19 cellular contexts compared by ENCODE assay signal in genomic region chr2:24973812-24974211, GRCh38. TPM values are rescaled to one million over a fixed set of nuclear protein-coding genes. Genes with fewer than 3 reads are reported as not detected.
DNase-seq lines count a peak whose midpoint lies in the region; ATAC-seq and TF ChIP-seq lines count a peak whose summit lies in the region.
"Had no signal": no experiment of that assay in that cellular context is flagged by ENCODE, and none has a peak within 500 bp of the region (broad histone marks: within the 10 kb centered on the region; RNA-seq: fewer than 3 reads in every experiment).

No MANE protein-coding gene starts in this region.

- H3K4me3 Mint-ChIP-seq in activated T-helper 17 cell treated with anti-CD3 and anti-CD28 coated beads, Interleukin-2, amount 50 U/mL, for 72 hours, result peak overlapping the region; percentile 99
- peak overlapping the region in 3 of 10 donors; percentile 12 to 27 (median 16) for H3K4me3 Mint-ChIP-seq in naive thymus-derived CD4-positive, alpha-beta T cell

- H3K4me3 ChIP-seq in right atrium auricular region, result no peak overlapping the region
- no peak overlapping the region for H3K4me3 ChIP-seq in naive thymus-derived CD4-positive, alpha-beta T cell (ENCODE audit: low read length)
- H3K4me3 ChIP-seq: BLaER1 had no signal

- intact Hi-C loops in left cardiac atrium (cut with DNase I), result loop anchor here in 1 of 2 donors (2.0 kb wide), 1 partner anchor 157 kb away; no protein-coding TSS in a partner anchor
- intact Hi-C loops in naive thymus-derived CD4-positive, alpha-beta T cell (cut with micrococcal nuclease), result loop anchor here (2.0 to 10.0 kb wide), 8 partner anchors 243 to 1788 kb away; partner anchors contain the start of genes ADGRF3 (in 2 of the 2), SELENOI (in 2 of the 2), ATAD2B (in 1 of the 2) and DTNB (in 1 of the 2)

- no peaks in the 10 kb centered on the region for H3K27me3 Mint-ChIP-seq in activated T-helper 17 cell treated with anti-CD3 and anti-CD28 coated beads, Interleukin-2, amount 50 U/mL, for 72 hours
- H3K27me3 Mint-ChIP-seq in naive thymus-derived CD4-positive, alpha-beta T cell, result no peaks in the 10 kb centered on the region

- H3K4me1 ChIP-seq in right atrium auricular region, result peaks cover 0 to 10% of the 10 kb centered on the region in 2 donors
- peaks cover 0 to 17% of the 10 kb centered on the region in 2 donors for H3K4me1 ChIP-seq in naive thymus-derived CD4-positive, alpha-beta T cell (ENCODE audit: control insufficient read depth in 2 of 2, insufficient read depth in 2 of 2, low read length in 2 of 2)
- H3K4me1 ChIP-seq: right lobe of liver had no signal

- no peaks in the 10 kb centered on the region for H3K4me1 Mint-ChIP-seq in activated T-helper 17 cell treated with anti-CD3 and anti-CD28 coated beads, Interleukin-2, amount 50 U/mL, for 72 hours
- peaks cover 6 to 44% (median 34%) of the 10 kb centered on the region in 7 donors for H3K4me1 Mint-ChIP-seq in naive thymus-derived CD4-positive, alpha-beta T cell

- POLR2A ChIA-PET in naive thymus-derived CD4-positive, alpha-beta T cell (lab: Charles Lee), result interaction anchor here (0.6 to 1.2 kb wide), 3 partner anchors 9 to 351 kb away, joined by 3 to 4 read pairs (median 3); no protein-coding TSS in a partner anchor
- POLR2A ChIA-PET in GM10248 (lab: Yijun Ruan, JAX), result no interaction called here

- H3K27ac Mint-ChIP-seq in activated T-helper 17 cell treated with anti-CD3 and anti-CD28 coated beads, Interleukin-2, amount 50 U/mL, for 72 hours, result no peak overlapping the region
- H3K27ac Mint-ChIP-seq in naive thymus-derived CD4-positive, alpha-beta T cell, result peak overlapping the region in 8 of 9 donors; percentile 64 to 100 (median 89)
- H3K27ac Mint-ChIP-seq: activated T-helper 2 cell treated with anti-CD3 and anti-CD28 coated beads, Interferon-gamma antibody, Interleukin-2, Interleukin-4, amounts not matched to agents 10 μg/mL and 5 μg/mL and 100 μg/mL, durations not matched to agents 14 hours and 24 hours and 36 hours had no signal

- H3K9me3 ChIP-seq in right atrium auricular region, result no peaks in the 10 kb centered on the region
- H3K9me3 ChIP-seq in naive thymus-derived CD4-positive, alpha-beta T cell (ENCODE audit: control insufficient read depth in 2 of 3, low read length in 3 of 3), result no peaks in the 10 kb centered on the region
- H3K9me3 ChIP-seq: BLaER1, right lobe of liver had no signal

- H3K36me3 ChIP-seq in right atrium auricular region, result no peaks in the 10 kb centered on the region
- H3K36me3 ChIP-seq in naive thymus-derived CD4-positive, alpha-beta T cell (ENCODE audit: control insufficient read depth in 2 of 3, insufficient read depth in 3 of 3, low read length in 3 of 3), result no peaks in the 10 kb centered on the region
- H3K36me3 ChIP-seq: BLaER1, right lobe of liver had no signal

- DNase-seq in right atrium auricular region (ENCODE audit: low spot score) (no peak), left cardiac atrium (no peak), GM10248 (ENCODE audit: extremely low spot score) (no peak)
- DNase-seq in naive thymus-derived CD4-positive, alpha-beta T cell, result no peak
- DNase-seq: activated CD4-positive, alpha-beta T cell treated with anti-CD3 and anti-CD28 coated beads for 4 hours; dorsolateral prefrontal cortex; EL; GOT3; left ventricle myocardium superior; NCI-H2029; NCI-H524; right lobe of liver; T-helper 2 cell had no signal

- H3K9me3 Mint-ChIP-seq in activated T-helper 17 cell treated with anti-CD3 and anti-CD28 coated beads, Interleukin-2, amount 50 U/mL, for 72 hours, result no peaks in the 10 kb centered on the region
- peaks cover 0 to 8% (median 0%) of the 10 kb centered on the region in 11 donors for H3K9me3 Mint-ChIP-seq in naive thymus-derived CD4-positive, alpha-beta T cell
- H3K9me3 Mint-ChIP-seq: activated T-helper 2 cell treated with anti-CD3 and anti-CD28 coated beads, Interferon-gamma antibody, Interleukin-2, Interleukin-4, amounts not matched to agents 10 μg/mL and 5 μg/mL and 100 μg/mL, durations not matched to agents 14 hours and 24 hours and 36 hours had no signal

- TF ChIP-seq CTCF in right atrium auricular region (IDR thresholded peaks at IDR 0.05) (no peak), GM10248 (IDR thresholded peaks at IDR 0.05; ENCODE audit: control extremely low read depth, extremely low read depth, low read depth, missing control alignments) (no peak)

- no peaks in the 10 kb centered on the region for H3K27me3 ChIP-seq in right atrium auricular region
- H3K27me3 ChIP-seq in naive thymus-derived CD4-positive, alpha-beta T cell (ENCODE audit: control insufficient read depth in 2 of 2, insufficient read depth in 2 of 2, low read length in 2 of 2), result no peaks in the 10 kb centered on the region
- H3K27me3 ChIP-seq: BLaER1, dorsolateral prefrontal cortex, right lobe of liver had no signal

- peak overlapping the region; percentile 97 to 98 for H3K27ac ChIP-seq in right atrium auricular region
- H3K27ac ChIP-seq in naive thymus-derived CD4-positive, alpha-beta T cell (ENCODE audit: low read depth, low read length), result peak overlapping the region; percentile 98
- H3K27ac ChIP-seq: BLaER1 had no signal

- CTCF ChIA-PET in naive thymus-derived CD4-positive, alpha-beta T cell (lab: Charles Lee), result interaction anchor here (1.2 to 1.8 kb wide), 2 partner anchors 155 to 222 kb away, joined by 3 to 7 read pairs; no protein-coding TSS in a partner anchor
- CTCF ChIA-PET in GM10248 (lab: Yijun Ruan, JAX), result interaction anchor here (1.4 to 2.1 kb wide), 4 partner anchors 12 to 564 kb away, joined by 3 to 11 read pairs (median 8); no protein-coding TSS in a partner anchor

- peaks cover 20% of the 10 kb centered on the region for H3K36me3 Mint-ChIP-seq in activated T-helper 17 cell treated with anti-CD3 and anti-CD28 coated beads, Interleukin-2, amount 50 U/mL, for 72 hours (ENCODE audit: low read depth)
- H3K36me3 Mint-ChIP-seq in naive thymus-derived CD4-positive, alpha-beta T cell, result no peaks in the 10 kb centered on the region

- ATAC-seq in left cardiac atrium (no peak), HG03460 (IDR thresholded peaks at IDR 0.05; ENCODE audit: unreplicated experiment) (no peak), GM19463 (IDR thresholded peaks at IDR 0.05; ENCODE audit: unreplicated experiment) (no peak)
- no peak for ATAC-seq in activated T-helper 17 cell treated with anti-CD3 and anti-CD28 coated beads, Interleukin-2, amount 50 U/mL, for 72 hours (replicated peaks)
- no peak for ATAC-seq in naive thymus-derived CD4-positive, alpha-beta T cell
- ATAC-seq: left ventricle myocardium superior, Panc1, right lobe of liver had no signal

RNA-seq across cellular contexts. Expression of gene DNAJC27, which starts 2.1 kb away (rescaled TPM):
- total RNA-seq in right atrium auricular region, result 1 to 10 TPM; 7.3 to 7.5 TPM
- total RNA-seq in left cardiac atrium, result 1 to 10 TPM; 7.0 to 8.3 TPM
- 1 to 10 TPM; 4.7 to 6.5 TPM for total RNA-seq in activated T-helper 17 cell treated with anti-CD3 and anti-CD28 coated beads, Interleukin-2, amount 50 U/mL, for 72 hours
- 10 to 100 TPM in 4 of 5 experiments, 1 to 10 TPM in 1; 5.9 to 22.0 (median 18.1) TPM for total RNA-seq in naive thymus-derived CD4-positive, alpha-beta T cell
- polyA plus RNA-seq in naive thymus-derived CD4-positive, alpha-beta T cell, result 1 to 10 TPM; 3.0 to 6.2 TPM

RNA-seq across cellular contexts. Expression of gene ADCY3, which starts 53.8 kb away (rescaled TPM):
- total RNA-seq in right atrium auricular region, result 10 to 100 TPM; 14.1 to 28.4 TPM
- total RNA-seq in left cardiac atrium, result 10 to 100 TPM; 42.7 to 44.0 TPM
- total RNA-seq in activated T-helper 17 cell treated with anti-CD3 and anti-CD28 coated beads, Interleukin-2, amount 50 U/mL, for 72 hours, result 100 to 1,000 TPM in 1 of 2 donors, 10 to 100 TPM in 1; 43.8 to 102 TPM
- total RNA-seq in naive thymus-derived CD4-positive, alpha-beta T cell, result 10 to 100 TPM in 3 of 5 experiments, 1 to 10 TPM in 2; 4.4 to 44.7 (median 18.7) TPM
- polyA plus RNA-seq in naive thymus-derived CD4-positive, alpha-beta T cell, result 1 to 10 TPM; 2.0 to 4.1 TPM
